1 cellular context compared by ENCODE assay signal in the genomic region with DNA sequence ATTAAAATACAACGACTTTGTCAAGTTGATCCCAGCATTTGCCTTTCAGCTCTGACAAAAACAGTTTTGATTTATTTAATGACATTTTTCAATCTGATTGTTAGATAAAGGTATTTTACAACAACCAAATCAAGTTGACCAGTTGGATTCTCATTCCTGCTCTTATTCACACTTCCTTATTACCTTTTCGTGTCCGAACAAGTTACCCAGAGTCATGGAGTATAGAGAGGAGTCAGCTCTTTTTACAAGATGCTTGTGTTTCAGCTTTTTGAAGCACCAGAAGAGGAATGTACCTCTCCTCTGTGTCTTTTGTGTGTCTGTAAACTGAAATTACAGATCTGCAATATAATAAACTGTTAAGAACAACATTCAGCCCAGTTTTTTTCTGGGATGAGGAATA.
TF ChIP-seq lines count a peak whose summit lies in the region.

No MANE protein-coding gene starts in this region.

TF ChIP-seq in GM23338, 12 proteins besides CTCF, POLR2A, EP300 and RAD21:
- TF ChIP-seq, protein P1, sequence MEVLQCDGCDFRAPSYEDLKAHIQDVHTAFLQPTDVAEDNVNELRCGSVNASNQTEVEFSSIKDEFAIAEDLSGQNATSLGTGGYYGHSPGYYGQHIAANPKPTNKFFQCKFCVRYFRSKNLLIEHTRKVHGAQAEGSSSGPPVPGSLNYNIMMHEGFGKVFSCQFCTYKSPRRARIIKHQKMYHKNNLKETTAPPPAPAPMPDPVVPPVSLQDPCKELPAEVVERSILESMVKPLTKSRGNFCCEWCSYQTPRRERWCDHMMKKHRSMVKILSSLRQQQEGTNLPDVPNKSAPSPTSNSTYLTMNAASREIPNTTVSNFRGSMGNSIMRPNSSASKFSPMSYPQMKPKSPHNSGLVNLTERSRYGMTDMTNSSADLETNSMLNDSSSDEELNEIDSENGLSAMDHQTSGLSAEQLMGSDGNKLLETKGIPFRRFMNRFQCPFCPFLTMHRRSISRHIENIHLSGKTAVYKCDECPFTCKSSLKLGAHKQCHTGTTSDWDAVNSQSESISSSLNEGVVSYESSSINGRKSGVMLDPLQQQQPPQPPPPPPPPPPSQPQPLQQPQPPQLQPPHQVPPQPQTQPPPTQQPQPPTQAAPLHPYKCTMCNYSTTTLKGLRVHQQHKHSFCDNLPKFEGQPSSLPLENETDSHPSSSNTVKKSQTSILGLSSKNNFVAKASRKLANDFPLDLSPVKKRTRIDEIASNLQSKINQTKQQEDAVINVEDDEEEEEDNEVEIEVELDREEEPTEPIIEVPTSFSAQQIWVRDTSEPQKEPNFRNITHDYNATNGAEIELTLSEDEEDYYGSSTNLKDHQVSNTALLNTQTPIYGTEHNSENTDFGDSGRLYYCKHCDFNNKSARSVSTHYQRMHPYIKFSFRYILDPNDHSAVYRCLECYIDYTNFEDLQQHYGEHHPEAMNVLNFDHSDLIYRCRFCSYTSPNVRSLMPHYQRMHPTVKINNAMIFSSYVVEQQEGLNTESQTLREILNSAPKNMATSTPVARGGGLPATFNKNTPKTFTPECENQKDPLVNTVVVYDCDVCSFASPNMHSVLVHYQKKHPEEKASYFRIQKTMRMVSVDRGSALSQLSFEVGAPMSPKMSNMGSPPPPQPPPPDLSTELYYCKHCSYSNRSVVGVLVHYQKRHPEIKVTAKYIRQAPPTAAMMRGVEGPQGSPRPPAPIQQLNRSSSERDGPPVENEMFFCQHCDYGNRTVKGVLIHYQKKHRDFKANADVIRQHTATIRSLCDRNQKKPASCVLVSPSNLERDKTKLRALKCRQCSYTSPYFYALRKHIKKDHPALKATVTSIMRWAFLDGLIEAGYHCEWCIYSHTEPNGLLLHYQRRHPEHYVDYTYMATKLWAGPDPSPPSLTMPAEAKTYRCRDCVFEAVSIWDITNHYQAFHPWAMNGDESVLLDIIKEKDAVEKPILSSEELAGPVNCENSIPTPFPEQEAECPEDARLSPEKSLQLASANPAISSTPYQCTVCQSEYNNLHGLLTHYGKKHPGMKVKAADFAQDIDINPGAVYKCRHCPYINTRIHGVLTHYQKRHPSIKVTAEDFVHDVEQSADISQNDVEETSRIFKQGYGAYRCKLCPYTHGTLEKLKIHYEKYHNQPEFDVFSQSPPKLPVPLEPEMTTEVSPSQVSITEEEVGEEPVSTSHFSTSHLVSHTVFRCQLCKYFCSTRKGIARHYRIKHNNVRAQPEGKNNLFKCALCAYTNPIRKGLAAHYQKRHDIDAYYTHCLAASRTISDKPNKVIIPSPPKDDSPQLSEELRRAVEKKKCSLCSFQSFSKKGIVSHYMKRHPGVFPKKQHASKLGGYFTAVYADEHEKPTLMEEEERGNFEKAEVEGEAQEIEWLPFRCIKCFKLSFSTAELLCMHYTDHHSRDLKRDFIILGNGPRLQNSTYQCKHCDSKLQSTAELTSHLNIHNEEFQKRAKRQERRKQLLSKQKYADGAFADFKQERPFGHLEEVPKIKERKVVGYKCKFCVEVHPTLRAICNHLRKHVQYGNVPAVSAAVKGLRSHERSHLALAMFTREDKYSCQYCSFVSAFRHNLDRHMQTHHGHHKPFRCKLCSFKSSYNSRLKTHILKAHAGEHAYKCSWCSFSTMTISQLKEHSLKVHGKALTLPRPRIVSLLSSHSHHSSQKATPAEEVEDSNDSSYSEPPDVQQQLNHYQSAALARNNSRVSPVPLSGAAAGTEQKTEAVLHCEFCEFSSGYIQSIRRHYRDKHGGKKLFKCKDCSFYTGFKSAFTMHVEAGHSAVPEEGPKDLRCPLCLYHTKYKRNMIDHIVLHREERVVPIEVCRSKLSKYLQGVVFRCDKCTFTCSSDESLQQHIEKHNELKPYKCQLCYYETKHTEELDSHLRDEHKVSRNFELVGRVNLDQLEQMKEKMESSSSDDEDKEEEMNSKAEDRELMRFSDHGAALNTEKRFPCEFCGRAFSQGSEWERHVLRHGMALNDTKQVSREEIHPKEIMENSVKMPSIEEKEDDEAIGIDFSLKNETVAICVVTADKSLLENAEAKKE (CRISPR knock-in tag; IDR thresholded peaks at IDR 0.05) = no peak
- TF ChIP-seq, protein P2, sequence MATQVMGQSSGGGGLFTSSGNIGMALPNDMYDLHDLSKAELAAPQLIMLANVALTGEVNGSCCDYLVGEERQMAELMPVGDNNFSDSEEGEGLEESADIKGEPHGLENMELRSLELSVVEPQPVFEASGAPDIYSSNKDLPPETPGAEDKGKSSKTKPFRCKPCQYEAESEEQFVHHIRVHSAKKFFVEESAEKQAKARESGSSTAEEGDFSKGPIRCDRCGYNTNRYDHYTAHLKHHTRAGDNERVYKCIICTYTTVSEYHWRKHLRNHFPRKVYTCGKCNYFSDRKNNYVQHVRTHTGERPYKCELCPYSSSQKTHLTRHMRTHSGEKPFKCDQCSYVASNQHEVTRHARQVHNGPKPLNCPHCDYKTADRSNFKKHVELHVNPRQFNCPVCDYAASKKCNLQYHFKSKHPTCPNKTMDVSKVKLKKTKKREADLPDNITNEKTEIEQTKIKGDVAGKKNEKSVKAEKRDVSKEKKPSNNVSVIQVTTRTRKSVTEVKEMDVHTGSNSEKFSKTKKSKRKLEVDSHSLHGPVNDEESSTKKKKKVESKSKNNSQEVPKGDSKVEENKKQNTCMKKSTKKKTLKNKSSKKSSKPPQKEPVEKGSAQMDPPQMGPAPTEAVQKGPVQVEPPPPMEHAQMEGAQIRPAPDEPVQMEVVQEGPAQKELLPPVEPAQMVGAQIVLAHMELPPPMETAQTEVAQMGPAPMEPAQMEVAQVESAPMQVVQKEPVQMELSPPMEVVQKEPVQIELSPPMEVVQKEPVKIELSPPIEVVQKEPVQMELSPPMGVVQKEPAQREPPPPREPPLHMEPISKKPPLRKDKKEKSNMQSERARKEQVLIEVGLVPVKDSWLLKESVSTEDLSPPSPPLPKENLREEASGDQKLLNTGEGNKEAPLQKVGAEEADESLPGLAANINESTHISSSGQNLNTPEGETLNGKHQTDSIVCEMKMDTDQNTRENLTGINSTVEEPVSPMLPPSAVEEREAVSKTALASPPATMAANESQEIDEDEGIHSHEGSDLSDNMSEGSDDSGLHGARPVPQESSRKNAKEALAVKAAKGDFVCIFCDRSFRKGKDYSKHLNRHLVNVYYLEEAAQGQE (IDR thresholded peaks at IDR 0.05; ENCODE audit: unreplicated experiment) = no peak
- TF ChIP-seq EZH2 (IDR thresholded peaks at IDR 0.05; ENCODE audit: low read depth, unreplicated experiment) (no peak), EZH2phosphoT487 (IDR thresholded peaks at IDR 0.05; ENCODE audit: unreplicated experiment) (no peak), NANOG (IDR thresholded peaks at IDR 0.05; ENCODE audit: borderline replicate concordance) (no peak), JUNB (IDR thresholded peaks at IDR 0.05; ENCODE audit: unreplicated experiment) (no peak), ZNF331 (CRISPR knock-in tag; IDR thresholded peaks at IDR 0.05; ENCODE audit: low read depth) (no peak), CREB1 (CRISPR knock-in tag; IDR thresholded peaks at IDR 0.05; ENCODE audit: low read depth) (no peak), ZNF114 (CRISPR knock-in tag; IDR thresholded peaks at IDR 0.05) (no peak), POLR2AphosphoS5 (IDR thresholded peaks at IDR 0.05; ENCODE audit: low read depth) (no peak), STAT1 (IDR thresholded peaks at IDR 0.05; ENCODE audit: unreplicated experiment) (no peak)
- TF ChIP-seq, protein P3, sequence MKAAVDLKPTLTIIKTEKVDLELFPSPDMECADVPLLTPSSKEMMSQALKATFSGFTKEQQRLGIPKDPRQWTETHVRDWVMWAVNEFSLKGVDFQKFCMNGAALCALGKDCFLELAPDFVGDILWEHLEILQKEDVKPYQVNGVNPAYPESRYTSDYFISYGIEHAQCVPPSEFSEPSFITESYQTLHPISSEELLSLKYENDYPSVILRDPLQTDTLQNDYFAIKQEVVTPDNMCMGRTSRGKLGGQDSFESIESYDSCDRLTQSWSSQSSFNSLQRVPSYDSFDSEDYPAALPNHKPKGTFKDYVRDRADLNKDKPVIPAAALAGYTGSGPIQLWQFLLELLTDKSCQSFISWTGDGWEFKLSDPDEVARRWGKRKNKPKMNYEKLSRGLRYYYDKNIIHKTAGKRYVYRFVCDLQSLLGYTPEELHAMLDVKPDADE (IDR thresholded peaks at IDR 0.05) = no peak
